In genomic region chr22:42805016-42805997, GRCh38 we compare ENCODE assay signal across 10 cellular contexts. TPM values are rescaled to one million over a fixed set of nuclear protein-coding genes. Genes with fewer than 3 reads are reported as not detected.
A peak's percentile ranks its signal among the peaks of the same experiment; 100 is the strongest.
DNase-seq lines count a peak whose midpoint lies in the region; ATAC-seq and TF ChIP-seq lines count a peak whose summit lies in the region.
"Had no signal": no experiment of that assay in that cellular context is flagged by ENCODE, and none has a peak within 500 bp of the region (broad histone marks: within the 10 kb centered on the region; RNA-seq: fewer than 3 reads in every experiment).

No MANE protein-coding gene starts in this region.

- peak overlapping the region; percentile 30 for H3K4me3 Mint-ChIP-seq in nephron progenitor cell
- H3K4me3 Mint-ChIP-seq: CD4-positive, CD25-positive, alpha-beta regulatory T cell; dendritic cell treated with granulocyte-macrophage colony-stimulating factor and Interleukin-4, amounts not matched to agents 40 ng/mL and 50 ng/mL, for 4 days had no signal

- no peak for TF ChIP-seq CTCF in nephron progenitor cell (IDR thresholded peaks at IDR 0.05)

- H3K9me3 ChIP-seq in ectodermal cell (ENCODE audit: control insufficient read depth, low read length): no peaks in the 10 kb centered on the region

- H3K27me3 Mint-ChIP-seq in nephron progenitor cell (ENCODE audit: low read depth, poor library complexity): peaks cover 7% of the 10 kb centered on the region
- H3K27me3 Mint-ChIP-seq: CD4-positive, CD25-positive, alpha-beta regulatory T cell; dendritic cell treated with granulocyte-macrophage colony-stimulating factor and Interleukin-4, amounts not matched to agents 40 ng/mL and 50 ng/mL, for 4 days had no signal

- no peaks in the 10 kb centered on the region for H3K27me3 ChIP-seq in ectodermal cell (ENCODE audit: control insufficient read depth, insufficient read depth, low read length, poor library complexity, severe bottlenecking)

- peaks cover 20% of the 10 kb centered on the region for H3K4me1 ChIP-seq in ectodermal cell (ENCODE audit: control insufficient read depth, insufficient read depth, low read length)

- H3K27ac Mint-ChIP-seq in nephron progenitor cell: no peak overlapping the region
- H3K27ac Mint-ChIP-seq: CD4-positive, CD25-positive, alpha-beta regulatory T cell; dendritic cell treated with granulocyte-macrophage colony-stimulating factor and Interleukin-4, amounts not matched to agents 40 ng/mL and 50 ng/mL, for 4 days had no signal

- DNase-seq in Right ventricle myocardium inferior (ENCODE audit: missing footprints): peak; percentile 67
- DNase-seq in cardiac septum (ENCODE audit: low spot score): no peak
- DNase-seq in nephron progenitor cell: no peak
- DNase-seq in OCI-M1 (lab: John Stamatoyannopoulos, UW): no peak
- DNase-seq in NCI-H1436 treated with DMSO at 0.1 percent for 48 hours (lab: John Stamatoyannopoulos, UW): no peak
- DNase-seq in posterior vena cava (ENCODE audit: low spot score): no peak
- DNase-seq: CD4-positive, CD25-positive, alpha-beta regulatory T cell had no signal

- H3K36me3 ChIP-seq in ectodermal cell (ENCODE audit: control insufficient read depth, insufficient read depth, low read length): peaks cover 3% of the 10 kb centered on the region

- intact Hi-C loops in Right ventricle myocardium inferior (cut with DNase I) (no loop called here), cardiac septum (cut with DNase I) (no loop called here), posterior vena cava (cut with DNase I) (no loop called here)

- no peaks in the 10 kb centered on the region for H3K9me3 Mint-ChIP-seq in nephron progenitor cell
- H3K9me3 Mint-ChIP-seq: CD4-positive, CD25-positive, alpha-beta regulatory T cell; dendritic cell treated with granulocyte-macrophage colony-stimulating factor and Interleukin-4, amounts not matched to agents 40 ng/mL and 50 ng/mL, for 4 days had no signal

- ATAC-seq in Right ventricle myocardium inferior (peak; percentile 43), GM18511 (IDR thresholded peaks at IDR 0.05; ENCODE audit: unreplicated experiment) (no peak)

- peak overlapping the region; percentile 40 for H3K27ac ChIP-seq in ectodermal cell (ENCODE audit: insufficient read depth, low read depth, low read length, poor library complexity, severe bottlenecking)

- H3K4me1 Mint-ChIP-seq in nephron progenitor cell: peaks cover 35% of the 10 kb centered on the region

- WGBS in ectodermal cell, 2 experiments: 65 to 68% methylated on average over 13 of the region's 13 CpGs

- peaks cover 68% of the 10 kb centered on the region for H3K36me3 Mint-ChIP-seq in nephron progenitor cell (ENCODE audit: low read depth)

- no peak overlapping the region for H3K4me3 ChIP-seq in ectodermal cell (ENCODE audit: insufficient read depth, low read depth, low read length)

RNA-seq across cellular contexts. Expression of gene ARFGAP3, which starts 51.8 kb away (rescaled TPM):
- total RNA-seq in Right ventricle myocardium inferior (22.3 TPM), cardiac septum (32.5 TPM), posterior vena cava (10 to 100 TPM; 36.9 to 53.0 TPM)
- polyA plus RNA-seq in ectodermal cell (2013, experiment 1 of 4): 25.7 TPM
- polyA plus RNA-seq in ectodermal cell (2013, experiment 2 of 4): 24.5 TPM
- 22.7 TPM for polyA plus RNA-seq in ectodermal cell (2013, experiment 3 of 4)
- 26.9 TPM for polyA plus RNA-seq in ectodermal cell (2013, experiment 4 of 4)
